17 cellular contexts compared by ENCODE assay signal in genomic region chr2:120691410-120691809, GRCh38. TPM values are rescaled to one million over a fixed set of nuclear protein-coding genes. Genes with fewer than 3 reads are reported as not detected.
"Had no signal": no experiment of that assay in that cellular context is flagged by ENCODE, and none has a peak within 500 bp of the region (broad histone marks: within the 10 kb centered on the region; RNA-seq: fewer than 3 reads in every experiment).

No MANE protein-coding gene starts in this region.

- H3K4me1 ChIP-seq: colonic mucosa, left ventricle myocardium inferior, pancreas, testis, upper lobe of right lung had no signal

- H3K9me3 ChIP-seq: colonic mucosa, esophagus muscularis mucosa, left ventricle myocardium inferior, mucosa of descending colon, pancreas, stomach, testis, upper lobe of right lung had no signal

- H3K27me3 ChIP-seq: testis had no signal

- H3K4me3 ChIP-seq: colonic mucosa, esophagus muscularis mucosa, left ventricle myocardium inferior, mucosa of descending colon, pancreas, stomach, testis, upper lobe of right lung had no signal

- H3K36me3 ChIP-seq: colonic mucosa, esophagus muscularis mucosa, left ventricle myocardium inferior, pancreas, stomach, upper lobe of right lung had no signal

- ATAC-seq: activated CD8-positive, alpha-beta T cell treated with anti-CD3 and anti-CD28 coated beads for 36 hours; mucosa of descending colon; naive thymus-derived CD8-positive, alpha-beta T cell; pancreas; upper lobe of right lung; WTC11 had no signal

- DNase-seq: activated CD4-positive, alpha-beta T cell treated with anti-CD3 and anti-CD28 coated beads for 48 hours; activated CD8-positive, alpha-beta T cell treated with anti-CD3 and anti-CD28 coated beads for 36 hours; activated effector memory CD4-positive, alpha-beta T cell treated with anti-CD3 and anti-CD28 coated beads, Interleukin-2, amount 50 U/mL, for 16 hours; activated T-cell treated with anti-CD3 and anti-CD28 coated beads, Interleukin-2, amount 50 U/mL, for 48 hours; colonic mucosa; hippocampal formation; left ventricle myocardium inferior; mucosa of descending colon; naive thymus-derived CD8-positive, alpha-beta T cell; stimulated activated CD4-positive, alpha-beta T cell treated with anti-CD3 and anti-CD28 coated beads, Interleukin-12 subunit alpha, Interleukin-12 subunit beta, amount 100 ng/mL, for 4 hours; stimulated activated CD4-positive, alpha-beta T cell treated with anti-CD3 and anti-CD28 coated beads, Interleukin-2, amount 100 ng/mL, for 24 hours; stomach; testis; upper lobe of right lung had no signal

- H3K27ac ChIP-seq: colonic mucosa, esophagus muscularis mucosa, left ventricle myocardium inferior, pancreas, stomach, testis, upper lobe of right lung had no signal

RNA-seq across cellular contexts. Expression of gene GLI2, which starts 44.3 kb away (rescaled TPM):
- total RNA-seq: activated CD8-positive, alpha-beta T cell treated with anti-CD3 and anti-CD28 coated beads for 36 hours; naive thymus-derived CD8-positive, alpha-beta T cell had no signal
- polyA plus RNA-seq: naive thymus-derived CD8-positive, alpha-beta T cell had no signal
